Comparison of ENCODE assay signal across 31 cellular contexts in the genomic region with DNA sequence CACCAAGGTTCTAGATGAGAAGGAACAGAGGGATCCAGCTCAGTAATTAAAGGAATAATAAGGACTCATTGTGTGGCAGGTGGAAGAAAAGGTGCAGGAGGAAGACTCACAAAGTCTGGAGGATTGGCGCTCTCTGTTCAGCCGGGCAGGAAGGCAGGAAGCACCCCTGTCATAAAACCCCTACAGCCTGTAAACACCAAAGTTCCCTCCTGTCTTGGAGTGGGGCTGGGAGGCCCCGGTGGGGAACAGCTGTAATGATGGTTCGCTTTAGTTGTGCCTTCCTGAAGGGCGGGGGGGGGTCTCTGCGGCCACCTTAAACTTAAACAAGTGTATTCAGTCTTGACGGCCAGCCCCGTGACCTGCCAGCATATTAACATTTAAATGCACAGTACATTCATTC.
"Had no signal": no experiment of that assay in that cellular context is flagged by ENCODE, and none has a peak within 500 bp of the region (broad histone marks: within the 10 kb centered on the region; RNA-seq: fewer than 3 reads in every experiment).

No MANE protein-coding gene starts in this region.

- H3K4me2 ChIP-seq: neural progenitor cell, smooth muscle cell had no signal

- H3K36me3 ChIP-seq: heart right ventricle, neural progenitor cell, prostate gland, right atrium auricular region, suprapubic skin, transverse colon, upper lobe of right lung, uterus had no signal

- DNase-seq: effector CD8-positive, alpha-beta T cell; endodermal cell; foreskin fibroblast; glutamatergic neuron; heart right ventricle; hippocampal formation; immature natural killer cell; islet precursor cell; kidney glomerular epithelial cell; naive B cell; stimulated activated CD4-positive, alpha-beta T cell treated with anti-CD3 and anti-CD28 coated beads, Interleukin-12 subunit alpha, Interleukin-12 subunit beta, amount 100 ng/mL, for 4 hours; stimulated activated CD4-positive, alpha-beta T cell treated with anti-CD3 and anti-CD28 coated beads, Interleukin-1b, Interleukin-23, amount 100 ng/mL, for 48 hours; stimulated activated CD4-positive, alpha-beta T cell treated with anti-CD3 and anti-CD28 coated beads, Interleukin-4, amount 100 ng/mL, for 1 hour; stimulated activated CD8-positive, alpha-beta memory T cell treated with anti-CD3 and anti-CD28 coated beads, Interleukin-4, amount 100 ng/mL, for 48 hours; stimulated activated naive CD4-positive, alpha-beta T cell; stimulated activated naive CD8-positive, alpha-beta T cell treated with anti-CD3 and anti-CD28 coated beads, Interleukin-15, amount 100 ng/mL, for 72 hours; transverse colon; upper lobe of right lung; uterus had no signal

- ATAC-seq: esophagus mucosa; heart right ventricle; left lobe of liver; natural killer cell treated with Interleukin-12 subunit alpha and Interleukin-12 subunit beta and Interleukin-15 and Interleukin-18, amount 100 ng/mL, for 72 hours; sciatic nerve; stimulated activated naive CD8-positive, alpha-beta T cell treated with anti-CD3 and anti-CD28 coated beads, Interleukin-15, amount 100 ng/mL, for 72 hours; upper lobe of right lung had no signal

- H3K9me3 ChIP-seq: prostate gland, right atrium auricular region, suprapubic skin, transverse colon, upper lobe of right lung, uterus had no signal

- H2AFZ ChIP-seq: neural progenitor cell, parathyroid adenoma had no signal

- H3K4me1 ChIP-seq: parathyroid adenoma, prostate gland, suprapubic skin, upper lobe of right lung, uterus had no signal

- H3K9ac ChIP-seq: neural progenitor cell, parathyroid adenoma had no signal

- H3K79me2 ChIP-seq: parathyroid adenoma had no signal

- H3K27ac ChIP-seq: epithelial cell of prostate, heart right ventricle, neural progenitor cell, parathyroid adenoma, prostate gland, right atrium auricular region, suprapubic skin, transverse colon, upper lobe of right lung, uterus had no signal

- H3K4me3 ChIP-seq: heart right ventricle, lung, neural progenitor cell, prostate gland, right atrium auricular region, smooth muscle cell, suprapubic skin, transverse colon, upper lobe of right lung, uterus had no signal

- H3K27me3 ChIP-seq: heart right ventricle, neural progenitor cell, right atrium auricular region, suprapubic skin, transverse colon, upper lobe of right lung, uterus had no signal
